ENCODE assay signal across 23 cellular contexts in the genomic region with DNA sequence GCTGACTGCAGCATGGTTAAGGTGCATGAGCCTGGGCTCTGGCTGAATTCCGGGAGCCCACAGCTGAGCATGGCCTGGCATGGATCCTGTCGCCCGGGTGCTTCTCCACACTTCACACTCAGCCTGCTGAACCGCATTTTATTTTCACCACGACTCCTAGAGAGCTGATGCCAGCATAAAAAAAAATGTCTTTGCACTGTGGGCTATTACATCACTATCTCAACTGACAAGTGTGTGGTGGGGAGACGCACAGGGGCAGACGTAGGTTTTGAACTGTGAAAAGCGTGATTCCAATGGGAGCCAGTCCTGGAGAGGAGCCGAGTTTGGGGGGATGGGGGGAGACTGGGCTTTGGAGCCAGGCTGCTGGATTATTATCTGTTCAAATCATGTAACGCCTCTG.
"Had no signal": no experiment of that assay in that cellular context is flagged by ENCODE, and none has a peak within 500 bp of the region (broad histone marks: within the 10 kb centered on the region; RNA-seq: fewer than 3 reads in every experiment).

No MANE protein-coding gene starts in this region.

- FAIRE-seq: pancreas, urothelium cell line had no signal

- H3K4me3 ChIP-seq: adrenal gland, ascending aorta, heart left ventricle, pancreas, psoas muscle, right atrium auricular region, transverse colon had no signal

- ATAC-seq: activated CD4-positive, CD25-positive, alpha-beta regulatory T cell treated with anti-CD3 and anti-CD28 coated beads, Interleukin-2, amount 50 U/mL, for 24 hours; heart left ventricle; left cardiac atrium; pancreas; psoas muscle; SK-N-SH treated with all-trans-retinoic acid at 6 μM for 48 hours; T-helper 17 cell had no signal

- DNase-seq: activated CD4-positive, alpha-beta T cell treated with anti-CD3 and anti-CD28 coated beads, Interleukin-2, amount 10 ng/mL, durations not matched to agents 24 days and 14 days; activated CD8-positive, alpha-beta memory T cell treated with anti-CD3 and anti-CD28 coated beads, Interleukin-2, amount 50 U/mL, for 48 hours; activated naive CD4-positive, alpha-beta T cell treated with anti-CD3 and anti-CD28 coated beads, Interleukin-2, amount 50 U/mL, for 16 hours; activated T-cell treated with anti-CD3 and anti-CD28 coated beads, Interleukin-2, amount 50 U/mL, for 4 hours; adrenal gland; cortex of kidney; endodermal cell; heart left ventricle; islet precursor cell; left cardiac atrium; nephron progenitor cell; psoas muscle; T-helper 17 cell; transverse colon had no signal

- H3K27me3 Mint-ChIP-seq: activated CD4-positive, alpha-beta T cell treated with anti-CD3 and anti-CD28 coated beads, Interleukin-2, amount 10 ng/mL, durations not matched to agents 24 days and 14 days; T-helper 17 cell had no signal

- H3K27ac ChIP-seq: adrenal gland, ascending aorta, epithelial cell of prostate, pancreas, psoas muscle, right atrium auricular region, transverse colon, VCaP had no signal

- H3K27ac Mint-ChIP-seq: activated CD4-positive, alpha-beta T cell treated with anti-CD3 and anti-CD28 coated beads, Interleukin-2, amount 10 ng/mL, durations not matched to agents 24 days and 14 days; endodermal cell; nephron progenitor cell; T-helper 17 cell had no signal

- H3K9me3 Mint-ChIP-seq: activated CD4-positive, alpha-beta T cell treated with anti-CD3 and anti-CD28 coated beads, Interleukin-2, amount 10 ng/mL, durations not matched to agents 24 days and 14 days; activated T-cell treated with anti-CD3 and anti-CD28 coated beads, Interleukin-2, amount 50 U/mL, for 4 hours; activated T-helper 2 cell treated with anti-CD3 and anti-CD28 coated beads, Interferon-gamma antibody, Interleukin-2, Interleukin-4, amounts not matched to agents 10 μg/mL and 5 μg/mL and 100 μg/mL, durations not matched to agents 14 hours and 24 hours and 36 hours had no signal

- H3K4me3 Mint-ChIP-seq: activated CD4-positive, alpha-beta T cell treated with anti-CD3 and anti-CD28 coated beads, Interleukin-2, amount 10 ng/mL, durations not matched to agents 24 days and 14 days; activated T-cell treated with anti-CD3 and anti-CD28 coated beads, Interleukin-2, amount 50 U/mL, for 4 hours; endodermal cell; nephron progenitor cell; T-helper 17 cell had no signal
